In genomic region chr17:56599093-56599492, GRCh38 we compare ENCODE assay signal across 1 cellular context.
TF ChIP-seq lines count a peak whose summit lies in the region.

No MANE protein-coding gene starts in this region.

TF ChIP-seq in WTC11, 78 proteins besides CTCF, POLR2A, EP300 and RAD21 (continued from another document):
- TF ChIP-seq E2F4 (CRISPR knock-in tag; IDR thresholded peaks at IDR 0.05; ENCODE audit: borderline replicate concordance, low read depth) (no peak), NFE2L1 (CRISPR knock-in tag; IDR thresholded peaks at IDR 0.05) (no peak), ZBTB43 (CRISPR knock-in tag; IDR thresholded peaks at IDR 0.05) (no peak), STAT6 (CRISPR knock-in tag; conservative IDR thresholded peaks at IDR 0.05; ENCODE audit: low read depth) (no peak), USF1 (CRISPR knock-in tag; IDR thresholded peaks at IDR 0.05) (no peak), ELF4 (CRISPR knock-in tag; IDR thresholded peaks at IDR 0.05; ENCODE audit: low read depth) (no peak), AFF4 (CRISPR knock-in tag; IDR thresholded peaks at IDR 0.05; ENCODE audit: borderline replicate concordance) (no peak), NR2C2 (CRISPR knock-in tag; IDR thresholded peaks at IDR 0.05) (no peak), AR (CRISPR knock-in tag; IDR thresholded peaks at IDR 0.05) (no peak), FOXP1 (CRISPR knock-in tag; IDR thresholded peaks at IDR 0.05; ENCODE audit: borderline replicate concordance) (no peak), SMAD4 (CRISPR knock-in tag; IDR thresholded peaks at IDR 0.05) (no peak), PREB (CRISPR knock-in tag; IDR thresholded peaks at IDR 0.05; ENCODE audit: borderline replicate concordance) (no peak)
